8 cellular contexts compared by ENCODE assay signal in the genomic region with DNA sequence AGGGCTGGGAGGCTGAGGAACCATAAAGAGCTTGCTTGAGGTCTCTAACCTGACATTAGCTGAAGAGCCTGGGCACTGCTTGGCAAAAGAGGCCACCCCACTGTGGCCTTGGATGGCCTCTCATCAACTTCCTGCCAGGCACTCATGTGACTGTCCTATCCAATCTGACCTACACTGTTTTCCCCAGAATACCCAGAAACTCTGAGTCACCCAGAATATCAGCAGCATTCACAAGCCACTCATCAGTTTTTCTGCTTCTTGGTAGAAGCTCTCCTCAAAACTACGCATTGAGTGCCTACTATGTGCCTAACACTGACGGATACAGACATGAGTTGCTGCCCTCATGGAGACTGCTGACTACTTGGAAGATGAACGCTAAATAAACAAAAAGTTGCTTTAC. TPM values are rescaled to one million over a fixed set of nuclear protein-coding genes. Genes with fewer than 3 reads are reported as not detected.
DNase-seq lines count a peak whose midpoint lies in the region; ATAC-seq, FAIRE-seq and TF ChIP-seq lines count a peak whose summit lies in the region.

No MANE protein-coding gene starts in this region.

- no peaks in the 10 kb centered on the region for H3K9me2 ChIP-seq in GM23338 (ENCODE audit: insufficient read depth)

- peaks cover 22% of the 10 kb centered on the region for H3K4me1 Mint-ChIP-seq in GM23338

- WGBS in esophagus squamous epithelium, 2 donors = 58 to 61% methylated on average over 3 of the region's 3 CpGs

- H3F3A ChIP-seq in GM23338 (replicated peaks; ENCODE audit: low read depth) = peaks cover 5% of the 10 kb centered on the region; the same call in 1 of the 2 replicates

- ATAC-seq in GM23338 (no peak), GM18858 (IDR thresholded peaks at IDR 0.05; ENCODE audit: unreplicated experiment) (no peak)

- no peak overlapping the region for H3K27ac Mint-ChIP-seq in GM23338

- H4K20me1 ChIP-seq in GM23338 (replicated peaks; ENCODE audit: insufficient read depth) (no peaks in the 10 kb centered on the region), osteoblast (ENCODE audit: insufficient read depth, low read length) (peaks cover 2% of the 10 kb centered on the region)

- H3K36me3 Mint-ChIP-seq in GM23338 (ENCODE audit: low read depth) = no peaks in the 10 kb centered on the region

- H3K27me3 Mint-ChIP-seq in GM23338 (ENCODE audit: insufficient read depth, low read depth, poor library complexity) = peaks cover 14% of the 10 kb centered on the region

- H3K4me1 ChIP-seq in GM23338 (ENCODE audit: insufficient read depth) (peaks cover 25% of the 10 kb centered on the region), esophagus squamous epithelium (peaks cover 7 to 39% (median 25%) of the 10 kb centered on the region in 3 donors), osteoblast (ENCODE audit: insufficient read depth, low read length) (peaks cover 19% of the 10 kb centered on the region)

- peak in 1 of 4 donors; percentile 21 for TF ChIP-seq POLR2A in esophagus squamous epithelium (IDR thresholded peaks at IDR 0.05)

- peak overlapping the region; percentile 81; the same call in 1 of the 2 replicates for H2AFZ ChIP-seq in GM23338
- peak overlapping the region; percentile 88 for H2AFZ ChIP-seq in osteoblast (ENCODE audit: low read length)

- H3K4me3 Mint-ChIP-seq in GM23338 = no peak overlapping the region

- FAIRE-seq in D721Med (lab: Jason Lieb, UNC) = no peak

- intact Hi-C loops in esophagus squamous epithelium (cut with DNase I) = no loop called here

- H3K79me2 ChIP-seq in GM23338 (replicated peaks; ENCODE audit: insufficient read depth) (peaks cover 6% of the 10 kb centered on the region), osteoblast (ENCODE audit: insufficient read depth, low read length) (peaks cover 10% of the 10 kb centered on the region)

- H3K9me3 ChIP-seq in esophagus squamous epithelium (no peaks in the 10 kb centered on the region), osteoblast (ENCODE audit: low read depth, low read length) (no peaks in the 10 kb centered on the region)

- TF ChIP-seq CTCF in GM23338 (conservative IDR thresholded peaks at IDR 0.05; ENCODE audit: low read depth in 2 of 2) = no peak
- no peak for TF ChIP-seq CTCF in esophagus squamous epithelium (IDR thresholded peaks at IDR 0.05)
- no peak for TF ChIP-seq CTCF in osteoblast (IDR thresholded peaks at IDR 0.05; ENCODE audit: extremely low read depth, low read depth, low read length)
- no peak for TF ChIP-seq CTCF in D721Med (IDR thresholded peaks at IDR 0.05; ENCODE audit: insufficient read depth, missing control alignments)

- H3K27me3 ChIP-seq in GM23338 (ENCODE audit: insufficient read depth) = peaks cover 11% of the 10 kb centered on the region
- H3K27me3 ChIP-seq in esophagus squamous epithelium = no peaks in the 10 kb centered on the region
- no peaks in the 10 kb centered on the region for H3K27me3 ChIP-seq in osteoblast (ENCODE audit: insufficient read depth, low read length)

- H3K4me3 ChIP-seq in GM23338 = no peak overlapping the region
- no peak overlapping the region for H3K4me3 ChIP-seq in esophagus squamous epithelium
- no peak overlapping the region for H3K4me3 ChIP-seq in osteoblast (ENCODE audit: insufficient read depth, low read length)

- no peaks in the 10 kb centered on the region for H3K36me3 ChIP-seq in GM23338 (ENCODE audit: insufficient read depth)
- H3K36me3 ChIP-seq in esophagus squamous epithelium = no peaks in the 10 kb centered on the region
- no peaks in the 10 kb centered on the region for H3K36me3 ChIP-seq in osteoblast (ENCODE audit: insufficient read depth, low read length)

- H3K9me3 Mint-ChIP-seq in GM23338 = no peaks in the 10 kb centered on the region

- no peak for DNase-seq in GM23338 (ENCODE audit: low spot score)
- DNase-seq in RPMI7951 (ENCODE audit: low read depth) = peak; percentile 83
- no peak for DNase-seq in esophagus squamous epithelium (lab: John Stamatoyannopoulos, UW)
- DNase-seq in osteoblast (ENCODE audit: insufficient read length, low spot score, missing footprints) = peak; percentile 91
- no peak for DNase-seq in central memory CD4-positive, alpha-beta T cell
- no peak for DNase-seq in D721Med (ENCODE audit: insufficient read length, low spot score)
- no peak for DNase-seq in stimulated activated naive CD4-positive, alpha-beta T cell treated with Interleukin-2 at 50 U/mL for 16 hours (lab: John Stamatoyannopoulos, UW)

- H3K4me2 ChIP-seq in GM23338 (no peak overlapping the region), osteoblast (ENCODE audit: insufficient read depth, low read length) (peak overlapping the region; percentile 38)

- H3K27ac ChIP-seq in GM23338 (ENCODE audit: low read depth) (no peak overlapping the region), esophagus squamous epithelium (peak overlapping the region; percentile 4 to 44 (median 29)), osteoblast (ENCODE audit: low read depth, low read length) (peak overlapping the region; percentile 73)

TF ChIP-seq in GM23338, 12 proteins besides CTCF, POLR2A, EP300 and RAD21 (continues in another document):
- TF ChIP-seq ZNF114 (CRISPR knock-in tag; IDR thresholded peaks at IDR 0.05) (no peak), STAT1 (IDR thresholded peaks at IDR 0.05; ENCODE audit: unreplicated experiment) (no peak), JUNB (IDR thresholded peaks at IDR 0.05; ENCODE audit: unreplicated experiment) (no peak), CREB1 (CRISPR knock-in tag; IDR thresholded peaks at IDR 0.05; ENCODE audit: low read depth) (no peak)
- TF ChIP-seq, protein P1, sequence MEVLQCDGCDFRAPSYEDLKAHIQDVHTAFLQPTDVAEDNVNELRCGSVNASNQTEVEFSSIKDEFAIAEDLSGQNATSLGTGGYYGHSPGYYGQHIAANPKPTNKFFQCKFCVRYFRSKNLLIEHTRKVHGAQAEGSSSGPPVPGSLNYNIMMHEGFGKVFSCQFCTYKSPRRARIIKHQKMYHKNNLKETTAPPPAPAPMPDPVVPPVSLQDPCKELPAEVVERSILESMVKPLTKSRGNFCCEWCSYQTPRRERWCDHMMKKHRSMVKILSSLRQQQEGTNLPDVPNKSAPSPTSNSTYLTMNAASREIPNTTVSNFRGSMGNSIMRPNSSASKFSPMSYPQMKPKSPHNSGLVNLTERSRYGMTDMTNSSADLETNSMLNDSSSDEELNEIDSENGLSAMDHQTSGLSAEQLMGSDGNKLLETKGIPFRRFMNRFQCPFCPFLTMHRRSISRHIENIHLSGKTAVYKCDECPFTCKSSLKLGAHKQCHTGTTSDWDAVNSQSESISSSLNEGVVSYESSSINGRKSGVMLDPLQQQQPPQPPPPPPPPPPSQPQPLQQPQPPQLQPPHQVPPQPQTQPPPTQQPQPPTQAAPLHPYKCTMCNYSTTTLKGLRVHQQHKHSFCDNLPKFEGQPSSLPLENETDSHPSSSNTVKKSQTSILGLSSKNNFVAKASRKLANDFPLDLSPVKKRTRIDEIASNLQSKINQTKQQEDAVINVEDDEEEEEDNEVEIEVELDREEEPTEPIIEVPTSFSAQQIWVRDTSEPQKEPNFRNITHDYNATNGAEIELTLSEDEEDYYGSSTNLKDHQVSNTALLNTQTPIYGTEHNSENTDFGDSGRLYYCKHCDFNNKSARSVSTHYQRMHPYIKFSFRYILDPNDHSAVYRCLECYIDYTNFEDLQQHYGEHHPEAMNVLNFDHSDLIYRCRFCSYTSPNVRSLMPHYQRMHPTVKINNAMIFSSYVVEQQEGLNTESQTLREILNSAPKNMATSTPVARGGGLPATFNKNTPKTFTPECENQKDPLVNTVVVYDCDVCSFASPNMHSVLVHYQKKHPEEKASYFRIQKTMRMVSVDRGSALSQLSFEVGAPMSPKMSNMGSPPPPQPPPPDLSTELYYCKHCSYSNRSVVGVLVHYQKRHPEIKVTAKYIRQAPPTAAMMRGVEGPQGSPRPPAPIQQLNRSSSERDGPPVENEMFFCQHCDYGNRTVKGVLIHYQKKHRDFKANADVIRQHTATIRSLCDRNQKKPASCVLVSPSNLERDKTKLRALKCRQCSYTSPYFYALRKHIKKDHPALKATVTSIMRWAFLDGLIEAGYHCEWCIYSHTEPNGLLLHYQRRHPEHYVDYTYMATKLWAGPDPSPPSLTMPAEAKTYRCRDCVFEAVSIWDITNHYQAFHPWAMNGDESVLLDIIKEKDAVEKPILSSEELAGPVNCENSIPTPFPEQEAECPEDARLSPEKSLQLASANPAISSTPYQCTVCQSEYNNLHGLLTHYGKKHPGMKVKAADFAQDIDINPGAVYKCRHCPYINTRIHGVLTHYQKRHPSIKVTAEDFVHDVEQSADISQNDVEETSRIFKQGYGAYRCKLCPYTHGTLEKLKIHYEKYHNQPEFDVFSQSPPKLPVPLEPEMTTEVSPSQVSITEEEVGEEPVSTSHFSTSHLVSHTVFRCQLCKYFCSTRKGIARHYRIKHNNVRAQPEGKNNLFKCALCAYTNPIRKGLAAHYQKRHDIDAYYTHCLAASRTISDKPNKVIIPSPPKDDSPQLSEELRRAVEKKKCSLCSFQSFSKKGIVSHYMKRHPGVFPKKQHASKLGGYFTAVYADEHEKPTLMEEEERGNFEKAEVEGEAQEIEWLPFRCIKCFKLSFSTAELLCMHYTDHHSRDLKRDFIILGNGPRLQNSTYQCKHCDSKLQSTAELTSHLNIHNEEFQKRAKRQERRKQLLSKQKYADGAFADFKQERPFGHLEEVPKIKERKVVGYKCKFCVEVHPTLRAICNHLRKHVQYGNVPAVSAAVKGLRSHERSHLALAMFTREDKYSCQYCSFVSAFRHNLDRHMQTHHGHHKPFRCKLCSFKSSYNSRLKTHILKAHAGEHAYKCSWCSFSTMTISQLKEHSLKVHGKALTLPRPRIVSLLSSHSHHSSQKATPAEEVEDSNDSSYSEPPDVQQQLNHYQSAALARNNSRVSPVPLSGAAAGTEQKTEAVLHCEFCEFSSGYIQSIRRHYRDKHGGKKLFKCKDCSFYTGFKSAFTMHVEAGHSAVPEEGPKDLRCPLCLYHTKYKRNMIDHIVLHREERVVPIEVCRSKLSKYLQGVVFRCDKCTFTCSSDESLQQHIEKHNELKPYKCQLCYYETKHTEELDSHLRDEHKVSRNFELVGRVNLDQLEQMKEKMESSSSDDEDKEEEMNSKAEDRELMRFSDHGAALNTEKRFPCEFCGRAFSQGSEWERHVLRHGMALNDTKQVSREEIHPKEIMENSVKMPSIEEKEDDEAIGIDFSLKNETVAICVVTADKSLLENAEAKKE (CRISPR knock-in tag; IDR thresholded peaks at IDR 0.05) = no peak

RNA-seq across cellular contexts. Expression of a gene that starts 4.1 kb away (rescaled TPM):
- total RNA-seq in GM23338 (2014; rRNA removed; shearing (Covaris generic)) = 85.4 and 107 TPM in 2 replicates
- 27.1 and 33.9 TPM in 2 replicates for polyA plus RNA-seq in GM23338 (2016; fragmentation: Nextera tagmentation; extraction: Ambion mirVana)
- total RNA-seq in RPMI7951 (2014; rRNA removed; shearing (Covaris generic)) = 24.1 and 26.9 TPM in 2 replicates
- 10 to 100 TPM; 91.2 to 98.3 (median 92.5) TPM for total RNA-seq in esophagus squamous epithelium
- total RNA-seq in osteoblast = 94.1 and 96.9 TPM in 2 replicates

RNA-seq across cellular contexts. Expression of a gene that starts 48.5 kb away (rescaled TPM):
- total RNA-seq in GM23338 (2014; rRNA removed; shearing (Covaris generic)) = not detected in 2 replicates
- polyA plus RNA-seq in GM23338 (2016; fragmentation: Nextera tagmentation; extraction: Ambion mirVana) = 0.21 TPM in 1 of 2 replicates, not detected in the other
- total RNA-seq in RPMI7951 (2014; rRNA removed; shearing (Covaris generic)) = 0.10 and 0.12 TPM in 2 replicates
- total RNA-seq in esophagus squamous epithelium (not detected), osteoblast (0.29 and 0.36 TPM in 2 replicates)

Comparison
In these comparisons a context has a peak if more than half of its experiments do, and no peak if none do; other contexts are left out.
1. DNase-seq: peak in RPMI7951 (single experiment) and osteoblast (single experiment); none in GM23338 (single experiment), esophagus squamous epithelium (single experiment), central memory CD4-positive, alpha-beta T cell (single experiment), D721Med (single experiment) and stimulated activated naive CD4-positive, alpha-beta T cell treated with Interleukin-2 at 50 U/mL for 16 hours (single experiment).